Comparison of ENCODE assay signal across 19 cellular contexts in the genomic region with DNA sequence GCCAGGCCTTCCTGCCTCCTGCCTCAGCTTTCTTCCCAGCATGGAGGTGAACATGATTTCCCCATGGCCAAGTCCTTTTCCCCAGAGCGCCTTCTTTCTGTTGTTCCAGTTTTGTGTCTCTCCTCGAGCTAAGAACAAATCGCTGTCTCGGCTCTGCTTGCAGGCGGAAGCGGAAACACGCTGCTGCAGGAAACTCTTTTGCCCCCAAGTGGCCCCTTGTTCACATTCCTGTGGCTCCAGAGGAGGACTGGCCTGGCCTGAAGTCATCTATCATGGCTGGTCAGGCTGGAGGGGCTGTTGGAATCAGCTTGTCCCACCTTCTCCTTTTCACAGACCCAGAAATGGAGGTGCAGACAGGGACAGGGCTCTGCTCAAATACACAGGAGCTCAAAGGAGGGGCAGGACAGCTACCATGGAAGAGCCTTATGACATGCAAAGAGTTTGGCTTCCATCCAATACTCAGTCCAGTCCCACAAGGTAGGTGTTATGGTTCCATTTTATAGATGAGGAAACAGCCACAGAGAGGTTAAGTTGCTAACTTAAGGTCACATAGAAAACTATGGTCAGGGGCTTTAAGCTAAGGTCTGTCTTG.
DNase-seq lines count a peak whose midpoint lies in the region; ATAC-seq, FAIRE-seq and TF ChIP-seq lines count a peak whose summit lies in the region.
"Had no signal": no experiment of that assay in that cellular context is flagged by ENCODE, and none has a peak within 500 bp of the region (broad histone marks: within the 10 kb centered on the region; RNA-seq: fewer than 3 reads in every experiment).

No MANE protein-coding gene starts in this region.

- no peaks in the 10 kb centered on the region for H3K36me3 ChIP-seq in endothelial cell of umbilical vein (ENCODE audit: control insufficient read depth in 2 of 2, extremely low read depth in 1 of 2, insufficient read depth in 2 of 2, low read length in 2 of 2)
- H3K36me3 ChIP-seq in liver (ENCODE audit: control insufficient read depth in 4 of 4, insufficient read depth in 3 of 4, low read depth in 1 of 4, low read length in 3 of 4): no peaks in the 10 kb centered on the region
- H3K36me3 ChIP-seq: HAP-1, heart right ventricle, thoracic aorta had no signal

- TF ChIP-seq CTCF in endothelial cell of umbilical vein (IDR thresholded peaks at IDR 0.05; ENCODE audit: extremely low read depth in 1 of 2, insufficient read depth in 1 of 2, low read depth in 1 of 2, low read length in 2 of 2) (no peak), liver (IDR thresholded peaks at IDR 0.05; ENCODE audit: low read depth, low read length, missing input control) (no peak)

- DNase-seq in NCI-H69 (lab: John Stamatoyannopoulos, UW) (peak; percentile 19), endothelial cell of umbilical vein (ENCODE audit: low read depth, low spot score) (peak; percentile 6), urothelium cell line (ENCODE audit: low spot score) (peak; percentile 33), cerebellar cortex (ENCODE audit: low spot score) (no peak)
- DNase-seq: activated T-cell treated with anti-CD3 and anti-CD28 coated beads, Interleukin-2, amount 50 U/mL, for 1 hour; central memory CD4-positive, alpha-beta T cell; DND-41; heart right ventricle; left colon; naive thymus-derived CD4-positive, alpha-beta T cell; NCI-H774; stimulated activated CD4-positive, alpha-beta T cell treated with anti-CD3 and anti-CD28 coated beads, Interleukin-2, amount 100 ng/mL, for 24 hours had no signal

- 65% methylated on average over 7 of the region's 7 CpGs for WGBS in liver

- no peak overlapping the region for H3K27ac ChIP-seq in endothelial cell of umbilical vein (ENCODE audit: insufficient read depth, low read depth, low read length)
- H3K27ac ChIP-seq in liver (ENCODE audit: low read depth in 1 of 2, low read length in 2 of 2): no peak overlapping the region
- H3K27ac ChIP-seq: heart right ventricle, thoracic aorta had no signal

- H2AFZ ChIP-seq in endothelial cell of umbilical vein (ENCODE audit: low read depth, low read length): peak overlapping the region; percentile 68

- CTCF ChIA-PET in endothelial cell of umbilical vein (lab: Charles Lee): interaction anchor here (0.6 to 2.5 kb wide), 5 partner anchors 8 to 303 kb away, joined by 3 to 11 read pairs (median 4); no protein-coding TSS in a partner anchor

- dilution Hi-C loops in endothelial cell of umbilical vein (cut with MboI; ENCODE audit: extremely low pct_ligation_motif_present, low sequenced_read_pairs): no loop called here

- H3K79me2 ChIP-seq in endothelial cell of umbilical vein (ENCODE audit: control insufficient read depth, insufficient read depth, low read length): no peaks in the 10 kb centered on the region

- no peaks in the 10 kb centered on the region for H3K27me3 ChIP-seq in endothelial cell of umbilical vein (ENCODE audit: control insufficient read depth in 2 of 2, insufficient read depth in 2 of 2, low read length in 2 of 2)
- no peaks in the 10 kb centered on the region for H3K27me3 ChIP-seq in liver (ENCODE audit: control insufficient read depth in 4 of 4, insufficient read depth in 4 of 4, low read length in 3 of 4)

- POLR2A ChIA-PET in endothelial cell of umbilical vein (lab: Charles Lee): no interaction called here

- FAIRE-seq in endothelial cell of umbilical vein (lab: Jason Lieb, UNC) (peak; percentile 40), urothelium cell line (lab: Jason Lieb, UNC) (no peak)

- H3K9me3 ChIP-seq in endothelial cell of umbilical vein (replicated peaks; ENCODE audit: control insufficient read depth, insufficient read depth, low read length) (no peaks in the 10 kb centered on the region), liver (ENCODE audit: control insufficient read depth in 4 of 4, low read length in 3 of 4) (no peaks in the 10 kb centered on the region)
- H3K9me3 ChIP-seq: HAP-1, heart right ventricle, thoracic aorta had no signal

- TF ChIP-seq RAD21 in liver (IDR thresholded peaks at IDR 0.05): no peak

- BruUV-seq in endothelial cell of umbilical vein (replicated peaks; lab: Mats Ljungman, UMichigan): no TSS peak

- intact Hi-C loops in endothelial cell of umbilical vein (cut with micrococcal nuclease): no loop called here

- no peaks in the 10 kb centered on the region for H4K20me1 ChIP-seq in endothelial cell of umbilical vein (replicated peaks; ENCODE audit: control insufficient read depth, extremely low read depth, insufficient read depth, low read length)

- H3K4me3 ChIP-seq in endothelial cell of umbilical vein (replicated peaks in 1 of 3; ENCODE audit: insufficient read depth in 1 of 3, low read depth in 1 of 3, low read length in 3 of 3) (no peak overlapping the region), liver (ENCODE audit: low read depth in 1 of 3, low read length in 3 of 3) (no peak overlapping the region)
- H3K4me3 ChIP-seq: HAP-1, heart right ventricle, thoracic aorta had no signal

- H3K4me1 ChIP-seq in endothelial cell of umbilical vein (ENCODE audit: control insufficient read depth, extremely low read depth, insufficient read depth, low read length) (peaks cover 6% of the 10 kb centered on the region), liver (ENCODE audit: control insufficient read depth in 4 of 4, insufficient read depth in 4 of 4, low read length in 3 of 4) (no peaks in the 10 kb centered on the region)
- H3K4me1 ChIP-seq: HAP-1 had no signal

- no peak overlapping the region for H3K4me2 ChIP-seq in endothelial cell of umbilical vein (ENCODE audit: insufficient read depth, low read length)

- no peak for ATAC-seq in esophagus mucosa
- ATAC-seq in HG02678 (IDR thresholded peaks at IDR 0.05; ENCODE audit: unreplicated experiment): no peak
- ATAC-seq: activated naive CD4-positive, alpha-beta T cell treated with anti-CD3 and anti-CD28 coated beads, Interleukin-2, amount 50 U/mL, for 72 hours; heart right ventricle; left colon; naive thymus-derived CD4-positive, alpha-beta T cell; Panc1 had no signal

- no peak for TF ChIP-seq POLR2A in endothelial cell of umbilical vein (IDR thresholded peaks at IDR 0.05; ENCODE audit: low read depth, low read length)

- H3K9ac ChIP-seq in endothelial cell of umbilical vein (replicated peaks; ENCODE audit: extremely low read depth, insufficient read depth, low read length): no peak overlapping the region
- H3K9ac ChIP-seq in liver (ENCODE audit: low read depth in 1 of 2, low read length in 2 of 2): no peak overlapping the region

- no peaks in the 10 kb centered on the region for H3K9me1 ChIP-seq in endothelial cell of umbilical vein (replicated peaks; ENCODE audit: control insufficient read depth, extremely low read depth, insufficient read depth, low read length)

TF ChIP-seq in endothelial cell of umbilical vein, 7 proteins besides CTCF, POLR2A, EP300 and RAD21:
- no peak for TF ChIP-seq POLR2AphosphoS5 (IDR thresholded peaks at IDR 0.05; ENCODE audit: insufficient read depth, low read depth, low read length)
- TF ChIP-seq FOS (IDR thresholded peaks at IDR 0.05; ENCODE audit: borderline replicate concordance, insufficient read depth, low read length): no peak
- TF ChIP-seq, protein P1, sequence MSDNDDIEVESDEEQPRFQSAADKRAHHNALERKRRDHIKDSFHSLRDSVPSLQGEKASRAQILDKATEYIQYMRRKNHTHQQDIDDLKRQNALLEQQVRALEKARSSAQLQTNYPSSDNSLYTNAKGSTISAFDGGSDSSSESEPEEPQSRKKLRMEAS (IDR thresholded peaks at IDR 0.05; ENCODE audit: insufficient read depth, insufficient read length): no peak
- no peak for TF ChIP-seq JUN (IDR thresholded peaks at IDR 0.05; ENCODE audit: borderline replicate concordance, insufficient read depth, insufficient read length, low read depth)
- no peak for TF ChIP-seq GATA2 (IDR thresholded peaks at IDR 0.05; ENCODE audit: insufficient read depth, insufficient read length, low read depth, low read length)

TF ChIP-seq in liver, 16 proteins besides CTCF, POLR2A, EP300 and RAD21 (continues in another document):
- TF ChIP-seq YY1 (IDR thresholded peaks at IDR 0.05): no peak
- TF ChIP-seq, protein P2, sequence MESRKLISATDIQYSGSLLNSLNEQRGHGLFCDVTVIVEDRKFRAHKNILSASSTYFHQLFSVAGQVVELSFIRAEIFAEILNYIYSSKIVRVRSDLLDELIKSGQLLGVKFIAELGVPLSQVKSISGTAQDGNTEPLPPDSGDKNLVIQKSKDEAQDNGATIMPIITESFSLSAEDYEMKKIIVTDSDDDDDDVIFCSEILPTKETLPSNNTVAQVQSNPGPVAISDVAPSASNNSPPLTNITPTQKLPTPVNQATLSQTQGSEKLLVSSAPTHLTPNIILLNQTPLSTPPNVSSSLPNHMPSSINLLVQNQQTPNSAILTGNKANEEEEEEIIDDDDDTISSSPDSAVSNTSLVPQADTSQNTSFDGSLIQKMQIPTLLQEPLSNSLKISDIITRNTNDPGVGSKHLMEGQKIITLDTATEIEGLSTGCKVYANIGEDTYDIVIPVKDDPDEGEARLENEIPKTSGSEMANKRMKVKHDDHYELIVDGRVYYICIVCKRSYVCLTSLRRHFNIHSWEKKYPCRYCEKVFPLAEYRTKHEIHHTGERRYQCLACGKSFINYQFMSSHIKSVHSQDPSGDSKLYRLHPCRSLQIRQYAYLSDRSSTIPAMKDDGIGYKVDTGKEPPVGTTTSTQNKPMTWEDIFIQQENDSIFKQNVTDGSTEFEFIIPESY (IDR thresholded peaks at IDR 0.05): no peak
- TF ChIP-seq NR2F2 (IDR thresholded peaks at IDR 0.05): peak; percentile 44
- no peak for TF ChIP-seq FOXA1 (IDR thresholded peaks at IDR 0.05)
- TF ChIP-seq HNF4G (IDR thresholded peaks at IDR 0.05): no peak
- peak in 1 of 2 donors; percentile 45 for TF ChIP-seq GABPA (IDR thresholded peaks at IDR 0.05 in 1 of 2, conservative IDR thresholded peaks at IDR 0.05 in 1 of 2)
- TF ChIP-seq EGR1 (IDR thresholded peaks at IDR 0.05; ENCODE audit: low read depth in 2 of 2): no peak
- no peak for TF ChIP-seq TAF1 (conservative IDR thresholded peaks at IDR 0.05)
- no peak for TF ChIP-seq JUND (IDR thresholded peaks at IDR 0.05)
- TF ChIP-seq, protein P1 (IDR thresholded peaks at IDR 0.05): no peak
- no peak for TF ChIP-seq RXRA (IDR thresholded peaks at IDR 0.05)
- TF ChIP-seq, protein P3, sequence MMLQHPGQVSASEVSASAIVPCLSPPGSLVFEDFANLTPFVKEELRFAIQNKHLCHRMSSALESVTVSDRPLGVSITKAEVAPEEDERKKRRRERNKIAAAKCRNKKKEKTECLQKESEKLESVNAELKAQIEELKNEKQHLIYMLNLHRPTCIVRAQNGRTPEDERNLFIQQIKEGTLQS (IDR thresholded peaks at IDR 0.05): no peak
- no peak for TF ChIP-seq SP1 (IDR thresholded peaks at IDR 0.05)
